1 cellular context compared by ENCODE assay signal in genomic region chr5:27523629-27524028, GRCh38.
TF ChIP-seq lines count a peak whose summit lies in the region.

No MANE protein-coding gene starts in this region.

TF ChIP-seq in SK-N-SH, 30 proteins besides CTCF, POLR2A, EP300 and RAD21 (continued from another document):
- TF ChIP-seq MEF2A (IDR thresholded peaks at IDR 0.05; ENCODE audit: borderline replicate concordance, low read depth), result no peak
- no peak for TF ChIP-seq RCOR1 (IDR thresholded peaks at IDR 0.05; ENCODE audit: low read length)
